In genomic region chr21:41767606-41768370, GRCh38 we compare ENCODE assay signal across 8 cellular contexts.
A peak's percentile ranks its signal among the peaks of the same experiment; 100 is the strongest.
DNase-seq lines count a peak whose midpoint lies in the region; ATAC-seq and TF ChIP-seq lines count a peak whose summit lies in the region.

No MANE protein-coding gene starts in this region.

- no peak for DNase-seq in T-helper 2 cell treated with Interferon-gamma antibody and Interleukin-4, amounts not matched to agents 5 μg/mL and 100 μg/mL, for 36 hours (ENCODE audit: low spot score)
- DNase-seq in T-helper 2 cell (no peak), SK-N-MC (ENCODE audit: low read depth, low spot score) (peak; percentile 83), foreskin fibroblast (peak; percentile 9 to 33), NCI-H774 (lab: John Stamatoyannopoulos, UW) (no peak), GM19240 (ENCODE audit: insufficient read length, low spot score) (no peak)

- peak overlapping the region; percentile 81 for H3K4me3 Mint-ChIP-seq in T-helper 2 cell treated with Interferon-gamma antibody and Interleukin-4, amounts not matched to agents 5 μg/mL and 100 μg/mL, for 36 hours
- peak overlapping the region; percentile 55 for H3K4me3 Mint-ChIP-seq in stimulated activated memory B cell treated with anti-CD40 and anti-IgM and Interleukin-4, amounts not matched to agents 10 μg/mL and 1 μg/mL and 100 μg/mL, for 72 hours

- peaks cover 77% of the 10 kb centered on the region for H3K27me3 Mint-ChIP-seq in T-helper 2 cell treated with Interferon-gamma antibody and Interleukin-4, amounts not matched to agents 5 μg/mL and 100 μg/mL, for 36 hours (ENCODE audit: low read depth)
- H3K27me3 Mint-ChIP-seq in stimulated activated memory B cell treated with anti-CD40 and anti-IgM and Interleukin-4, amounts not matched to agents 10 μg/mL and 1 μg/mL and 100 μg/mL, for 72 hours, result peaks cover 89% of the 10 kb centered on the region

- H3K9me3 ChIP-seq in SK-N-MC (ENCODE audit: low read depth, low read length), result no peaks in the 10 kb centered on the region

- TF ChIP-seq CTCF in foreskin fibroblast (IDR thresholded peaks at IDR 0.05; ENCODE audit: low read depth, low read length), result no peak

- H3K9me3 Mint-ChIP-seq in T-helper 2 cell treated with Interferon-gamma antibody and Interleukin-4, amounts not matched to agents 5 μg/mL and 100 μg/mL, for 36 hours, result no peaks in the 10 kb centered on the region
- H3K9me3 Mint-ChIP-seq in stimulated activated memory B cell treated with anti-CD40 and anti-IgM and Interleukin-4, amounts not matched to agents 10 μg/mL and 1 μg/mL and 100 μg/mL, for 72 hours, result no peaks in the 10 kb centered on the region

- H3K9ac ChIP-seq in SK-N-MC (ENCODE audit: insufficient read length), result peak overlapping the region; percentile 85

- peaks cover 7% of the 10 kb centered on the region; the same call in 1 of the 2 replicates for H3K36me3 ChIP-seq in SK-N-MC (ENCODE audit: insufficient read depth, low read length)

- peak overlapping the region; percentile 92 for H3K4me3 ChIP-seq in SK-N-MC
- H3K4me3 ChIP-seq in foreskin fibroblast (ENCODE audit: low read depth in 1 of 2, low read length in 2 of 2), result peak overlapping the region; percentile 17 to 48

- H3K36me3 Mint-ChIP-seq in T-helper 2 cell treated with Interferon-gamma antibody and Interleukin-4, amounts not matched to agents 5 μg/mL and 100 μg/mL, for 36 hours (ENCODE audit: low read depth), result peaks cover 4% of the 10 kb centered on the region
- no peaks in the 10 kb centered on the region for H3K36me3 Mint-ChIP-seq in stimulated activated memory B cell treated with anti-CD40 and anti-IgM and Interleukin-4, amounts not matched to agents 10 μg/mL and 1 μg/mL and 100 μg/mL, for 72 hours

- no peak overlapping the region for H3K27ac Mint-ChIP-seq in T-helper 2 cell treated with Interferon-gamma antibody and Interleukin-4, amounts not matched to agents 5 μg/mL and 100 μg/mL, for 36 hours
- peak overlapping the region; percentile 29 for H3K27ac Mint-ChIP-seq in stimulated activated memory B cell treated with anti-CD40 and anti-IgM and Interleukin-4, amounts not matched to agents 10 μg/mL and 1 μg/mL and 100 μg/mL, for 72 hours

- H3K27ac ChIP-seq in SK-N-MC, result peak overlapping the region; percentile 95

- no peak for ATAC-seq in stimulated activated memory B cell treated with anti-CD40 and anti-IgM and Interleukin-4, amounts not matched to agents 10 μg/mL and 1 μg/mL and 100 μg/mL, for 72 hours
- no peak for ATAC-seq in HG03521 (IDR thresholded peaks at IDR 0.05; ENCODE audit: unreplicated experiment)

- peaks cover 22% of the 10 kb centered on the region for H3K4me1 Mint-ChIP-seq in T-helper 2 cell treated with Interferon-gamma antibody and Interleukin-4, amounts not matched to agents 5 μg/mL and 100 μg/mL, for 36 hours (ENCODE audit: low read depth)
- H3K4me1 Mint-ChIP-seq in stimulated activated memory B cell treated with anti-CD40 and anti-IgM and Interleukin-4, amounts not matched to agents 10 μg/mL and 1 μg/mL and 100 μg/mL, for 72 hours, result peaks cover 32% of the 10 kb centered on the region

Comparison
In these comparisons a context has a peak if more than half of its experiments do, and no peak if none do; other contexts are left out.
1. DNase-seq: peak in SK-N-MC (single experiment) and foreskin fibroblast (2 of 2); none in T-helper 2 cell treated with Interferon-gamma antibody and Interleukin-4, amounts not matched to agents 5 μg/mL and 100 μg/mL, for 36 hours (single experiment), T-helper 2 cell (0 of 5), NCI-H774 (single experiment) and GM19240 (single experiment).